8 cellular contexts compared by ENCODE assay signal in the genomic region with DNA sequence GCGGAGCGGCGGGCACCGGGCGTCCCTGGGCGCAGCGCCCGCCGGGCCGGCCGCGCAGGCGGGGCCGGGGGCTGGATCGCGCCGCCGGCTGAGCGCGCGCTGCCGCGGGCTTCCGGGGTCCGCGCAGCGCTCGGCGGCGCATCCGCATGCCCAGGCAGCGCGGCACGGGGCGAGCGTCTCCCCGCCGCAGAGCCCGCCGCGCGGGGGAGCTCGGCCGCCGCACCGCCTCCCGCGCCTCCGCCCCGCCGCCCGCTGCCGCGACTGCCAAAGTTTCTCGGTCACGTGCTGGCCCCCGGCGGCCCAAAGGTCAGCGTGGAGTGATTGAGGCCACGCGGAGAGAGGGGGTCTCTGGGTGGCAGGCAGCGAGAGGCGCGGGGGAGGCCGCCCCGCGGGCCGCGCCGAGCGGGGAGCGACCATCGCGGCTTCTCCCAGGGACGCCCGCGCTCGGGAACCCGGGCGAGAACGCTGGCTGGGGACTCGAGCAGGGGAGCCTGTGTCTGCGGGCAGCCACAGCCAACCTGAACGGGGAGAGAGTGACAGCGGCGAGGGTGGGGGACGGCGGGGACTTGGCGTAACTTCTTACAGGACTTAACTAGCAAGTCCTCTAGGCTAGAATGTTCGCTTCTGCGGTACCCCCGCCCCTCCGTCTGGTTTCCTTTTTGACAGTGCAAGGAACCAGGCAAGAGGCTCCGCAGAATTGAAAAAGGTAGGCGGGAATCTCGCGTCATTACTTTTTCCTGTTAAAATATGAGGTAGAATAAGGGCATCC. TPM values are rescaled to one million over a fixed set of nuclear protein-coding genes. Genes with fewer than 3 reads are reported as not detected.
A peak's percentile ranks its signal among the peaks of the same experiment; 100 is the strongest.
DNase-seq lines count a peak whose midpoint lies in the region; FAIRE-seq lines count a peak whose summit lies in the region.

A gene with protein sequence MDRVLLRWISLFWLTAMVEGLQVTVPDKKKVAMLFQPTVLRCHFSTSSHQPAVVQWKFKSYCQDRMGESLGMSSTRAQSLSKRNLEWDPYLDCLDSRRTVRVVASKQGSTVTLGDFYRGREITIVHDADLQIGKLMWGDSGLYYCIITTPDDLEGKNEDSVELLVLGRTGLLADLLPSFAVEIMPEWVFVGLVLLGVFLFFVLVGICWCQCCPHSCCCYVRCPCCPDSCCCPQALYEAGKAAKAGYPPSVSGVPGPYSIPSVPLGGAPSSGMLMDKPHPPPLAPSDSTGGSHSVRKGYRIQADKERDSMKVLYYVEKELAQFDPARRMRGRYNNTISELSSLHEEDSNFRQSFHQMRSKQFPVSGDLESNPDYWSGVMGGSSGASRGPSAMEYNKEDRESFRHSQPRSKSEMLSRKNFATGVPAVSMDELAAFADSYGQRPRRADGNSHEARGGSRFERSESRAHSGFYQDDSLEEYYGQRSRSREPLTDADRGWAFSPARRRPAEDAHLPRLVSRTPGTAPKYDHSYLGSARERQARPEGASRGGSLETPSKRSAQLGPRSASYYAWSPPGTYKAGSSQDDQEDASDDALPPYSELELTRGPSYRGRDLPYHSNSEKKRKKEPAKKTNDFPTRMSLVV (minus strand): TSS at position 180 of the 769 bp plus-strand sequence. CDS start 272 bp downstream, outside the sequence.

- H3K27me3 ChIP-seq in HAP-1 (ENCODE audit: low read depth): peaks cover 79% of the 10 kb centered on the region
- peaks cover 47% of the 10 kb centered on the region for H3K27me3 ChIP-seq in ectodermal cell (ENCODE audit: control insufficient read depth, insufficient read depth, low read length, poor library complexity, severe bottlenecking)

- WGBS in ectodermal cell, 2 experiments: 1% methylated on average over 97 of the region's 97 CpGs

- no peak within 1 kb of the TSS for H3K27ac ChIP-seq in ectodermal cell (ENCODE audit: insufficient read depth, low read depth, low read length, poor library complexity, severe bottlenecking)

- DNase-seq in GM03348 (ENCODE audit: low spot score) (peak; percentile 72), HAP-1 (ENCODE audit: low spot score in 2 of 2) (peak in 1 of 2 experiments; percentile 53), NCI-H1092 treated with DMSO at 0.1 percent for 48 hours (lab: John Stamatoyannopoulos, UW) (peak; percentile 76), medulla oblongata (ENCODE audit: extremely low spot score) (peak; percentile 52), RCC 7860 (ENCODE audit: low spot score) (no peak)
- peak; percentile 77 to 84 for DNase-seq in activated CD4-positive, alpha-beta T cell treated with anti-CD3 and anti-CD28 coated beads, Interleukin-2, amount 50 U/mL, for 48 hours
- peak; percentile 23 for DNase-seq in stimulated activated CD8-positive, alpha-beta memory T cell treated with anti-CD3 and anti-CD28 coated beads, Interleukin-12 subunit alpha, Interleukin-12 subunit beta, amount 100 ng/mL, for 24 hours (ENCODE audit: extremely low read depth)

- H3K4me1 ChIP-seq in HAP-1: no peaks in the 10 kb centered on the region
- peaks cover 27% of the 10 kb centered on the region for H3K4me1 ChIP-seq in ectodermal cell (ENCODE audit: control insufficient read depth, insufficient read depth, low read length)

- in situ Hi-C loops in HAP-1 (cut with MboI; ENCODE audit: low sequenced_read_pairs): no loop called here

- H3K9me3 ChIP-seq in HAP-1: no peaks in the 10 kb centered on the region
- H3K9me3 ChIP-seq in ectodermal cell (ENCODE audit: control insufficient read depth, low read length): no peaks in the 10 kb centered on the region

- H3K4me3 ChIP-seq in HAP-1 (peak within 1 kb of the TSS; percentile 24), ectodermal cell (ENCODE audit: insufficient read depth, low read depth, low read length) (peak within 1 kb of the TSS; percentile 69)

- FAIRE-seq in RCC 7860 (lab: Jason Lieb, UNC): no peak

- H3K36me3 ChIP-seq in HAP-1 (replicated peaks) (no peaks in the 10 kb centered on the region), ectodermal cell (ENCODE audit: control insufficient read depth, insufficient read depth, low read length) (no peaks in the 10 kb centered on the region)

RNA-seq across cellular contexts. Expression of the gene that starts here (rescaled TPM):
- 61.5 TPM for polyA plus RNA-seq in ectodermal cell (2013, experiment 1 of 4)
- polyA plus RNA-seq in ectodermal cell (2013, experiment 2 of 4): 67.1 TPM
- 47.0 TPM for polyA plus RNA-seq in ectodermal cell (2013, experiment 3 of 4)
- 66.8 TPM for polyA plus RNA-seq in ectodermal cell (2013, experiment 4 of 4)
